ENCODE assay signal across 28 cellular contexts in the genomic region with DNA sequence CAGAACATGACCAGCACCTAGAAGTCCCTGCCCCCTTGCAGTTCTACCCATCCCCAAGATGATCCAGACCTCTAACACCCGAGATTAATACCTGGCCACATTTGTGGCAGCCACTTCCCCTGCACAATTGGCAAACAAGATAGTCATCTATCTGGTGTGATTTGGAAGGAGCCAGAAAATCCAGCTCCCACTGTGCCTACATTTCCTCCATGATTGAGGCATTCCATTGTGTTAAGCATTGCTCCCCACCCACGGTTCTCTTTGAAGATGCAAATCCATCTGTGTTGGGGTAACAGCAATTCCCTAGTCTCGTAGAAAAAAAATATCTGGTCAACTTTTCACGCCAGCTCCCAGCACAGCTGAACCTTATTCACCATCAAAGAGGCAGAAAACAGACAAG.
DNase-seq lines count a peak whose midpoint lies in the region; ATAC-seq and TF ChIP-seq lines count a peak whose summit lies in the region.
"Had no signal": no experiment of that assay in that cellular context is flagged by ENCODE, and none has a peak within 500 bp of the region (broad histone marks: within the 10 kb centered on the region; RNA-seq: fewer than 3 reads in every experiment).

No MANE protein-coding gene starts in this region.

- H3K4me1 ChIP-seq in HEK293 (ENCODE audit: control insufficient read depth, insufficient read depth, low read length) (0 out of 2 replicates have a peak, but pooled peaks cover 2% of the 10 kb centered on the region), iPS-18a (ENCODE audit: control insufficient read depth, low read depth, low read length) (peaks cover 39% of the 10 kb centered on the region)

- peaks cover 18% of the 10 kb centered on the region for H3K27me3 ChIP-seq in iPS-18a (ENCODE audit: control insufficient read depth, insufficient read depth, low read length)
- H3K27me3 ChIP-seq: SJCRH30 had no signal

- TF ChIP-seq CTCF in HEK293 (tag by site-specific recombination; IDR thresholded peaks at IDR 0.05) = no peak

- DNase-seq in SW480 (ENCODE audit: low spot score) (peak; percentile 28), NCI-H748 (lab: John Stamatoyannopoulos, UW; ENCODE audit: unreplicated experiment) (no peak), islet precursor cell (no peak)
- DNase-seq: CD8-positive, alpha-beta memory T cell; DMS 273 treated with DMSO at 0.1 percent for 48 hours; DMS79; EL; GF-D8; GOT3; HCEC 1CT; NCI-H1092 treated with DMSO at 0.1 percent for 48 hours; NCI-H1436; NCI-H187; NCI-H2081 treated with DMSO at 0.1 percent for 48 hours; NCI-H446; NCI-H524 treated with DMSO at 0.1 percent for 48 hours; NK-92 treated with Interleukin-12 subunit alpha and Interleukin-12 subunit beta, amount 100 ng/mL, for 24 hours; PC-3; T-cell had no signal

- no peak overlapping the region for H3K27ac ChIP-seq in HEK293 (ENCODE audit: extremely low read depth, low read depth, low read length)
- H3K27ac ChIP-seq in iPS-18a (ENCODE audit: low read length) = no peak overlapping the region
- H3K27ac ChIP-seq: C4-2B, HL-60, SJCRH30 had no signal

- H3K9ac ChIP-seq in iPS-18a (ENCODE audit: low read length) = peak overlapping the region; percentile 9

- H3K4me3 ChIP-seq in HEK293 (ENCODE audit: low read depth, low read length) = no peak overlapping the region
- H3K4me3 ChIP-seq in iPS-18a (ENCODE audit: low read length) = peak overlapping the region; percentile 20
- H3K4me3 ChIP-seq: SJCRH30 had no signal

- ATAC-seq in HG02798 (IDR thresholded peaks at IDR 0.05; ENCODE audit: poor library complexity, unreplicated experiment) (no peak), HG02938 (IDR thresholded peaks at IDR 0.05; ENCODE audit: unreplicated experiment) (no peak)
- ATAC-seq: PC-3, Right ventricle myocardium inferior, SK-N-SH treated with all-trans-retinoic acid at 6 μM for 48 hours, T-cell had no signal

- H3K36me3 ChIP-seq in HEK293 (ENCODE audit: control insufficient read depth in 2 of 2, insufficient read depth in 1 of 2, low read length in 2 of 2) (no peaks in the 10 kb centered on the region), iPS-18a (ENCODE audit: control insufficient read depth, low read depth, low read length) (no peaks in the 10 kb centered on the region)
- H3K36me3 ChIP-seq: SJCRH30 had no signal

- CTCF ChIA-PET in HEK293 (lab: Yijun Ruan, JAX) = interaction anchor here (0.6 kb wide), 1 partner anchor 881 kb away, joined by 4 read pairs; no protein-coding TSS in a partner anchor

- POLR2A ChIA-PET in HEK293 (lab: Yijun Ruan, JAX) = no interaction called here

- H3K9me3 ChIP-seq in HEK293 (ENCODE audit: control insufficient read depth, insufficient read depth, low read depth, low read length) (no peaks in the 10 kb centered on the region), iPS-18a (ENCODE audit: control insufficient read depth, low read depth, low read length) (peaks cover 6% of the 10 kb centered on the region)
- H3K9me3 ChIP-seq: SJCRH30 had no signal

TF ChIP-seq in HEK293, 187 proteins besides CTCF, POLR2A, EP300 and RAD21:
- TF ChIP-seq ZFHX2 (tag by site-specific recombination; conservative IDR thresholded peaks at IDR 0.05) (peak; percentile 50), ZNF341 (tag by site-specific recombination; IDR thresholded peaks at IDR 0.05; ENCODE audit: low read depth) (no peak)
